Comparison of ENCODE assay signal across 16 cellular contexts in genomic region chr18:49548266-49548665, GRCh38.
DNase-seq lines count a peak whose midpoint lies in the region; ATAC-seq, FAIRE-seq and TF ChIP-seq lines count a peak whose summit lies in the region.
"Had no signal": no experiment of that assay in that cellular context is flagged by ENCODE, and none has a peak within 500 bp of the region (broad histone marks: within the 10 kb centered on the region; RNA-seq: fewer than 3 reads in every experiment).

No MANE protein-coding gene starts in this region.

- no peak for ATAC-seq in HG02884 (IDR thresholded peaks at IDR 0.05; ENCODE audit: unreplicated experiment)

- TF ChIP-seq CTCF in NB4 (IDR thresholded peaks at IDR 0.05; ENCODE audit: low read depth, low read length): no peak

- no peak for TF ChIP-seq POLR2A in NB4 (IDR thresholded peaks at IDR 0.05; ENCODE audit: extremely low read depth, insufficient read length)

- H3K4me3 ChIP-seq in NB4 (ENCODE audit: low read depth, low read length): no peak overlapping the region
- H3K4me3 ChIP-seq: cardiac muscle cell, suprapubic skin had no signal

- peak; percentile 22 for DNase-seq in ELF-1 (ENCODE audit: low read depth, low spot score)
- peak; percentile 29 for DNase-seq in NB4 (ENCODE audit: low read depth)
- peak; percentile 65 for DNase-seq in non-pigmented ciliary epithelial cell (ENCODE audit: low read depth)
- DNase-seq in NCI-H510A treated with DMSO at 0.1 percent for 48 hours (lab: John Stamatoyannopoulos, UW): no peak
- DNase-seq in activated T-cell treated with anti-CD3 and anti-CD28 coated beads, Interleukin-2, amount 50 U/mL, for 1 hour: no peak
- DNase-seq in GF-D8 (lab: John Stamatoyannopoulos, UW): no peak
- DNase-seq: activated CD4-positive, alpha-beta memory T cell treated with anti-CD3 and anti-CD28 coated beads, Interleukin-2, amount 10 ng/mL, durations not matched to agents 7 days and 5 days; activated effector memory CD4-positive, alpha-beta T cell treated with anti-CD3 and anti-CD28 coated beads, Interleukin-2, amount 50 U/mL, for 16 hours; NCI-H345; nucleus accumbens; T1000 had no signal

- FAIRE-seq in endometrium (lab: Jason Lieb, UNC): peak; percentile 80
- FAIRE-seq: endothelial cell of umbilical vein had no signal

Comparison
In these comparisons a context has a peak if more than half of its experiments do, and no peak if none do; other contexts are left out.
1. DNase-seq: peak in ELF-1 (single experiment), NB4 (single experiment) and non-pigmented ciliary epithelial cell (single experiment); none in NCI-H510A treated with DMSO at 0.1 percent for 48 hours (single experiment), activated T-cell treated with anti-CD3 and anti-CD28 coated beads, Interleukin-2, amount 50 U/mL, for 1 hour (single experiment) and GF-D8 (single experiment).